ENCODE assay signal across 23 cellular contexts in genomic region chr11:75697906-75698563, GRCh38. TPM values are rescaled to one million over a fixed set of nuclear protein-coding genes. Genes with fewer than 3 reads are reported as not detected.
DNase-seq lines count a peak whose midpoint lies in the region; ATAC-seq, FAIRE-seq and TF ChIP-seq lines count a peak whose summit lies in the region.
"Had no signal": no experiment of that assay in that cellular context is flagged by ENCODE, and none has a peak within 500 bp of the region (broad histone marks: within the 10 kb centered on the region; RNA-seq: fewer than 3 reads in every experiment).

No MANE protein-coding gene starts in this region.

- intact Hi-C loops in HepG2 (cut with micrococcal nuclease; ENCODE audit: unreplicated experiment), result no loop called here
- intact Hi-C loops in right lobe of liver (cut with DNase I), result no loop called here
- intact Hi-C loops in activated CD8-positive, alpha-beta T cell treated with anti-CD3 and anti-CD28 coated beads for 36 hours (cut with micrococcal nuclease), result no loop called here

- H3K9me3 ChIP-seq in HepG2 (ENCODE audit: low read length) (no peaks in the 10 kb centered on the region), right lobe of liver (no peaks in the 10 kb centered on the region), hepatocyte (ENCODE audit: low read depth) (no peaks in the 10 kb centered on the region)
- H3K9me3 ChIP-seq: BE2C had no signal

- POLR2A ChIA-PET in HepG2 (lab: Yijun Ruan, JAX), result no interaction called here
- POLR2A ChIA-PET in RWPE1 (lab: Yijun Ruan, JAX; ENCODE audit: low non-redundant PET), result no interaction called here
- POLR2A ChIA-PET in activated CD8-positive, alpha-beta T cell treated with anti-CD3 and anti-CD28 coated beads for 36 hours (lab: Charles Lee), result no interaction called here

- no peak overlapping the region for H3K4me3 ChIP-seq in HepG2 (replicated peaks in 1 of 3; ENCODE audit: insufficient read depth in 1 of 3, low read depth in 2 of 3, low read length in 3 of 3)
- no peak overlapping the region for H3K4me3 ChIP-seq in right lobe of liver
- no peak overlapping the region for H3K4me3 ChIP-seq in hepatocyte

- H2AFZ ChIP-seq in HepG2 (ENCODE audit: low read length) (no peak overlapping the region), hepatocyte (no peak overlapping the region)

- ATAC-seq in HepG2 (peak; percentile 78), right lobe of liver (no peak), GM18498 (IDR thresholded peaks at IDR 0.05; ENCODE audit: unreplicated experiment) (no peak)
- ATAC-seq in activated CD8-positive, alpha-beta T cell treated with anti-CD3 and anti-CD28 coated beads for 36 hours, result no peak

- TF ChIP-seq CTCF in HepG2 (CRISPR knock-in tag; IDR thresholded peaks at IDR 0.05) (no peak), right lobe of liver (IDR thresholded peaks at IDR 0.05) (no peak), RWPE1 (conservative IDR thresholded peaks at IDR 0.05; ENCODE audit: low read depth) (no peak), hepatocyte (IDR thresholded peaks at IDR 0.05; ENCODE audit: poor library complexity) (no peak)
- no peak for TF ChIP-seq CTCF in activated CD8-positive, alpha-beta T cell treated with anti-CD3 and anti-CD28 coated beads for 36 hours (IDR thresholded peaks at IDR 0.05)

- H3K4me1 ChIP-seq in HepG2 (ENCODE audit: insufficient read depth, low read length), result peaks cover 13% of the 10 kb centered on the region
- H3K4me1 ChIP-seq in right lobe of liver, result no peaks in the 10 kb centered on the region
- H3K4me1 ChIP-seq in hepatocyte (ENCODE audit: insufficient read depth), result no peaks in the 10 kb centered on the region

- H3K27ac ChIP-seq in HepG2 (ENCODE audit: extremely low read length, insufficient read depth, low read length), result no peak overlapping the region
- H3K27ac ChIP-seq in right lobe of liver, result no peak overlapping the region
- no peak overlapping the region for H3K27ac ChIP-seq in RWPE1
- H3K27ac ChIP-seq in hepatocyte, result no peak overlapping the region

- CTCF ChIA-PET in HepG2 (lab: Yijun Ruan, JAX; ENCODE audit: low intra/inter-chr PET ratio, low total read pairs), result no interaction called here
- CTCF ChIA-PET in RWPE1 (lab: Yijun Ruan, JAX), result interaction anchor here (1.1 kb wide), 1 partner anchor 8 kb away, joined by 5 read pairs; no protein-coding TSS in a partner anchor
- CTCF ChIA-PET in activated CD8-positive, alpha-beta T cell treated with anti-CD3 and anti-CD28 coated beads for 36 hours (lab: Charles Lee), result interaction anchor here (3.7 kb wide), 1 partner anchor 9 kb away, joined by 16 read pairs; no protein-coding TSS in a partner anchor

- BruUV-seq in HepG2 (replicated peaks; lab: Mats Ljungman, UMichigan), result no TSS peak

- peak; percentile 23 for FAIRE-seq in HepG2 (lab: Jason Lieb, UNC)
- FAIRE-seq: GM12892, H1 had no signal

- H3K27me3 Mint-ChIP-seq in activated CD8-positive, alpha-beta T cell treated with anti-CD3 and anti-CD28 coated beads for 36 hours, result peaks cover 39% of the 10 kb centered on the region

- no peak for TF ChIP-seq POLR2A in HepG2 (IDR thresholded peaks at IDR 0.05; ENCODE audit: insufficient read depth in 1 of 2, low read depth in 2 of 2, low read length in 2 of 2)
- TF ChIP-seq POLR2A in right lobe of liver (IDR thresholded peaks at IDR 0.05), result no peak

- no peak overlapping the region for H3K27ac Mint-ChIP-seq in activated CD8-positive, alpha-beta T cell treated with anti-CD3 and anti-CD28 coated beads for 36 hours
- H3K27ac Mint-ChIP-seq: CD4-positive, CD25-positive, alpha-beta regulatory T cell had no signal

- H3K79me2 ChIP-seq in HepG2 (ENCODE audit: insufficient read depth, low read length) (no peaks in the 10 kb centered on the region), hepatocyte (no peaks in the 10 kb centered on the region)

- no peaks in the 10 kb centered on the region for H3K27me3 ChIP-seq in HepG2 (ENCODE audit: control insufficient read depth in 1 of 2, insufficient read depth in 2 of 2, low read length in 2 of 2)
- no peaks in the 10 kb centered on the region for H3K27me3 ChIP-seq in right lobe of liver
- H3K27me3 ChIP-seq in hepatocyte, result no peaks in the 10 kb centered on the region
- H3K27me3 ChIP-seq: BE2C had no signal

- H4K20me1 ChIP-seq in HepG2 (ENCODE audit: insufficient read depth, low read length), result no peaks in the 10 kb centered on the region
- no peaks in the 10 kb centered on the region for H4K20me1 ChIP-seq in hepatocyte (ENCODE audit: insufficient read depth, poor library complexity, severe bottlenecking)

- TF ChIP-seq EP300 in HepG2 (IDR thresholded peaks at IDR 0.05; ENCODE audit: low read depth in 2 of 2, low read length in 2 of 2) (0 out of 4 replicates have a peak, but pooled peaks of 1 of the 2 experiments have one; percentile 10), HepG2 (CRISPR knock-in tag; IDR thresholded peaks at IDR 0.05; ENCODE audit: borderline replicate concordance) (no peak)

- 5% methylated on average over 4 of the region's 4 CpGs for WGBS in HepG2 (ENCODE audit: low lambda C conversion rate)
- 91% methylated on average over 4 of the region's 4 CpGs for WGBS in right lobe of liver (ENCODE audit: insufficient coverage, low coverage, low lambda C conversion rate, missing lambda C conversion rate)
- WGBS in hepatocyte (ENCODE audit: low lambda C conversion rate, missing lambda C conversion rate), result 37% methylated on average over 4 of the region's 4 CpGs

- H3K4me1 Mint-ChIP-seq in activated CD8-positive, alpha-beta T cell treated with anti-CD3 and anti-CD28 coated beads for 36 hours (ENCODE audit: low read depth), result no peaks in the 10 kb centered on the region
- H3K4me1 Mint-ChIP-seq: CD4-positive, CD25-positive, alpha-beta regulatory T cell had no signal

- in situ Hi-C loops in HepG2 (cut with HindIII; ENCODE audit: extremely low pct_ligation_motif_present, low pct_unique_long_range_greater_than_20kb), result no loop called here

- no peak overlapping the region for H3K4me3 Mint-ChIP-seq in activated CD8-positive, alpha-beta T cell treated with anti-CD3 and anti-CD28 coated beads for 36 hours
- H3K4me3 Mint-ChIP-seq: CD4-positive, CD25-positive, alpha-beta regulatory T cell had no signal

- H3K36me3 ChIP-seq in HepG2 (replicated peaks in 1 of 2; ENCODE audit: control insufficient read depth in 1 of 2, insufficient read depth in 2 of 2, low read length in 2 of 2), result no peaks in the 10 kb centered on the region
- H3K36me3 ChIP-seq in right lobe of liver, result no peaks in the 10 kb centered on the region
- H3K36me3 ChIP-seq in hepatocyte (replicated peaks; ENCODE audit: insufficient read depth, low read depth), result no peaks in the 10 kb centered on the region
- H3K36me3 ChIP-seq: BE2C had no signal

- DNase-seq in HepG2 (ENCODE audit: low spot score), result no peak
- DNase-seq in right lobe of liver, result no peak
- peak; percentile 78 for DNase-seq in RWPE1 (ENCODE audit: low spot score)
- DNase-seq in hepatocyte (ENCODE audit: low spot score), result peak; percentile 45
- DNase-seq in activated CD8-positive, alpha-beta T cell treated with anti-CD3 and anti-CD28 coated beads for 36 hours, result no peak
- DNase-seq in stimulated activated naive CD4-positive, alpha-beta T cell treated with Interleukin-2 at 50 U/mL for 16 hours (lab: John Stamatoyannopoulos, UW), result no peak
- no peak for DNase-seq in NOMO-1 (lab: John Stamatoyannopoulos, UW; ENCODE audit: unreplicated experiment in 2 of 2)
- DNase-seq: 8988T; BE2C; CD4-positive, CD25-positive, alpha-beta regulatory T cell; DMS53; EL; IMR-90; MM.1S; NCI-H1092; NCI-H146; NCI-H2029 treated with DMSO at 0.1 percent for 48 hours; NCI-H2171; NCI-H446 treated with DMSO at 0.1 percent for 48 hours; RPMI8226 had no signal

- no peak for TF ChIP-seq RAD21 in HepG2 (CRISPR knock-in tag; IDR thresholded peaks at IDR 0.05)

- no peak overlapping the region for H3K9ac ChIP-seq in HepG2 (ENCODE audit: insufficient read depth, low read depth, low read length)

- no peaks in the 10 kb centered on the region for H3K9me2 ChIP-seq in hepatocyte (replicated peaks; ENCODE audit: insufficient read depth)

- no peaks in the 10 kb centered on the region for H3K36me3 Mint-ChIP-seq in activated CD8-positive, alpha-beta T cell treated with anti-CD3 and anti-CD28 coated beads for 36 hours (ENCODE audit: low read depth)

- no peaks in the 10 kb centered on the region for H3K9me3 Mint-ChIP-seq in activated CD8-positive, alpha-beta T cell treated with anti-CD3 and anti-CD28 coated beads for 36 hours

- H3K4me2 ChIP-seq in HepG2 (ENCODE audit: low read depth, low read length) (no peak overlapping the region), hepatocyte (no peak overlapping the region)

RNA-seq across cellular contexts. Expression of gene MOGAT2, which starts 19.6 kb away (rescaled TPM):
- total RNA-seq in HepG2 (2016; rRNA removed; fragmentation: Illumina TruSeq; extraction: Trizol) (27.2 and 27.8 TPM in 2 replicates), right lobe of liver (100 to 1,000 TPM in 3 of 6 experiments, 10 to 100 TPM in 3; 24.3 to 164 (median 100) TPM), hepatocyte (2.4 and 3.2 TPM in 2 replicates)
- 4.8 and 5.4 TPM in 2 replicates for total RNA-seq in HepG2 (2016; cell fraction: cytosol; rRNA removed; fragmentation: Illumina TruSeq; extraction: Trizol; ENCODE audit: low read depth)
- 22.9 and 26.8 TPM in 2 replicates for total RNA-seq in HepG2 (2016; cell fraction: insoluble cytoplasmic fraction; rRNA removed; fragmentation: Illumina TruSeq; extraction: Trizol)
- 15.9 and 17.2 TPM in 2 replicates for total RNA-seq in HepG2 (2016; cell fraction: membrane; rRNA removed; fragmentation: Illumina TruSeq; extraction: Trizol)
- 23.2 and 30.7 TPM in 2 replicates for total RNA-seq in HepG2 (2016; cell fraction: nucleus; rRNA removed; fragmentation: Illumina TruSeq; extraction: Trizol)
- polyA plus RNA-seq in HepG2 (2011; rRNA removed) (27.8 and 30.0 TPM in 2 replicates), hepatocyte (0.84 and 2.9 TPM in 2 replicates)
- polyA plus RNA-seq in HepG2 (2011; cell fraction: cytosol; rRNA removed), result 25.4 and 28.6 TPM in 2 replicates
- polyA plus RNA-seq in HepG2 (2011; cell fraction: nucleus; rRNA removed), result 30.4 and 30.7 TPM in 2 replicates
- polyA plus RNA-seq in HepG2 (2012), result 9.6 and 16.8 TPM in 2 replicates
- 3.9 and 4.1 TPM in 2 replicates for polyA plus RNA-seq in HepG2 (2016; cell fraction: cytosol; fragmentation: Illumina TruSeq; extraction: Trizol; ENCODE audit: low read depth)
- 23.3 and 25.4 TPM in 2 replicates for polyA plus RNA-seq in HepG2 (2016; cell fraction: insoluble cytoplasmic fraction; fragmentation: Illumina TruSeq; extraction: Trizol; ENCODE audit: low read depth)
- 10.3 and 11.1 TPM in 2 replicates for polyA plus RNA-seq in HepG2 (2016; cell fraction: membrane; fragmentation: Illumina TruSeq; extraction: Trizol; ENCODE audit: low read depth)
- 45.1 and 45.8 TPM in 2 replicates for polyA plus RNA-seq in HepG2 (2016; cell fraction: nucleus; fragmentation: Illumina TruSeq; extraction: Trizol; ENCODE audit: insufficient read depth, low read depth)
- polyA minus RNA-seq in HepG2 (2011; rRNA and poly(A)+ RNA removed; ENCODE audit: low replicate concordance), result 0.12 and 81.9 TPM in 2 replicates
- polyA minus RNA-seq in HepG2 (2011; cell fraction: cytosol; rRNA and poly(A)+ RNA removed), result 16.4 and 16.5 TPM in 2 replicates
- 29.9 and 35.7 TPM in 2 replicates for polyA minus RNA-seq in HepG2 (2011; cell fraction: nucleus; rRNA and poly(A)+ RNA removed)
- total RNA-seq in activated CD8-positive, alpha-beta T cell treated with anti-CD3 and anti-CD28 coated beads for 36 hours, result not detected
- total RNA-seq: CD4-positive, CD25-positive, alpha-beta regulatory T cell; H1; IMR-90 had no signal
- polyA plus RNA-seq: CD4-positive, CD25-positive, alpha-beta regulatory T cell; H1; IMR-90 had no signal

RNA-seq across cellular contexts. Expression of gene MAP6, which starts 29.2 kb away (rescaled TPM):
- total RNA-seq in HepG2 (2016; rRNA removed; fragmentation: Illumina TruSeq; extraction: Trizol) (0.04 TPM in 1 of 2 replicates, not detected in the other), right lobe of liver (under 1 TPM; 0.26 to 0.86 (median 0.58) TPM), hepatocyte (2.2 and 3.8 TPM in 2 replicates)
- not detected in 2 replicates for total RNA-seq in HepG2 (2016; cell fraction: cytosol; rRNA removed; fragmentation: Illumina TruSeq; extraction: Trizol; ENCODE audit: low read depth)
- total RNA-seq in HepG2 (2016; cell fraction: insoluble cytoplasmic fraction; rRNA removed; fragmentation: Illumina TruSeq; extraction: Trizol), result not detected in 2 replicates
- total RNA-seq in HepG2 (2016; cell fraction: membrane; rRNA removed; fragmentation: Illumina TruSeq; extraction: Trizol), result not detected in 2 replicates
- not detected in 2 replicates for total RNA-seq in HepG2 (2016; cell fraction: nucleus; rRNA removed; fragmentation: Illumina TruSeq; extraction: Trizol)
- polyA plus RNA-seq in HepG2 (2011; rRNA removed) (0.01 TPM in 1 of 2 replicates, not detected in the other), hepatocyte (4.4 and 6.4 TPM in 2 replicates)
- polyA plus RNA-seq in HepG2 (2011; cell fraction: cytosol; rRNA removed), result 0.03 TPM in 1 of 2 replicates, not detected in the other
- polyA plus RNA-seq in HepG2 (2011; cell fraction: nucleus; rRNA removed), result not detected in 2 replicates
- polyA plus RNA-seq in HepG2 (2012), result not detected in 2 replicates
- polyA plus RNA-seq in HepG2 (2016; cell fraction: cytosol; fragmentation: Illumina TruSeq; extraction: Trizol; ENCODE audit: low read depth), result not detected in 2 replicates
- not detected in 2 replicates for polyA plus RNA-seq in HepG2 (2016; cell fraction: insoluble cytoplasmic fraction; fragmentation: Illumina TruSeq; extraction: Trizol; ENCODE audit: low read depth)
- polyA plus RNA-seq in HepG2 (2016; cell fraction: membrane; fragmentation: Illumina TruSeq; extraction: Trizol; ENCODE audit: low read depth), result not detected in 2 replicates
- polyA plus RNA-seq in HepG2 (2016; cell fraction: nucleus; fragmentation: Illumina TruSeq; extraction: Trizol; ENCODE audit: insufficient read depth, low read depth), result not detected in 2 replicates
- not detected in 2 replicates for polyA minus RNA-seq in HepG2 (2011; rRNA and poly(A)+ RNA removed; ENCODE audit: low replicate concordance)
- not detected in 2 replicates for polyA minus RNA-seq in HepG2 (2011; cell fraction: cytosol; rRNA and poly(A)+ RNA removed)
- not detected in 2 replicates for polyA minus RNA-seq in HepG2 (2011; cell fraction: nucleus; rRNA and poly(A)+ RNA removed)
- total RNA-seq in activated CD8-positive, alpha-beta T cell treated with anti-CD3 and anti-CD28 coated beads for 36 hours, result not detected
- polyA plus RNA-seq: CD4-positive, CD25-positive, alpha-beta regulatory T cell had no signal

Comparison
In these comparisons a context has a peak if more than half of its experiments do, and no peak if none do; other contexts are left out.
1. DNase-seq: peak in RWPE1 (single experiment) and hepatocyte (single experiment); none in HepG2 (single experiment), right lobe of liver (0 of 3), activated CD8-positive, alpha-beta T cell treated with anti-CD3 and anti-CD28 coated beads for 36 hours (single experiment), stimulated activated naive CD4-positive, alpha-beta T cell treated with Interleukin-2 at 50 U/mL for 16 hours (single experiment) and NOMO-1 (0 of 2).